Comparison of ENCODE assay signal across 14 cellular contexts in genomic region chr17:35151080-35151479, GRCh38. TPM values are rescaled to one million over a fixed set of nuclear protein-coding genes. Genes with fewer than 3 reads are reported as not detected.
"Had no signal": no experiment of that assay in that cellular context is flagged by ENCODE, and none has a peak within 500 bp of the region (broad histone marks: within the 10 kb centered on the region; RNA-seq: fewer than 3 reads in every experiment).

No MANE protein-coding gene starts in this region.

RNA-seq across cellular contexts. Expression of gene UNC45B, which starts 3.5 kb away (rescaled TPM):
- total RNA-seq: subcutaneous adipose tissue, suprapubic skin, temporal lobe, thoracic aorta, thyroid gland, tibial nerve, vagina had no signal

RNA-seq across cellular contexts. Expression of gene FNDC8, which starts 29.7 kb away (rescaled TPM):
- total RNA-seq: stomach, subcutaneous adipose tissue, suprapubic skin, temporal lobe, thoracic aorta, thyroid gland, tibial nerve, transverse colon, upper lobe of left lung, upper lobe of right lung, ureter, urinary bladder, uterus, vagina had no signal
- polyA plus RNA-seq: stomach had no signal

RNA-seq across cellular contexts. Expression of gene SLC35G3, which starts 43.1 kb away (rescaled TPM):
- total RNA-seq: stomach, subcutaneous adipose tissue, suprapubic skin, temporal lobe, thoracic aorta, thyroid gland, tibial nerve, transverse colon, upper lobe of left lung, upper lobe of right lung, ureter, urinary bladder, uterus, vagina had no signal
- polyA plus RNA-seq: urinary bladder had no signal
